9 cellular contexts compared by ENCODE assay signal in the genomic region with DNA sequence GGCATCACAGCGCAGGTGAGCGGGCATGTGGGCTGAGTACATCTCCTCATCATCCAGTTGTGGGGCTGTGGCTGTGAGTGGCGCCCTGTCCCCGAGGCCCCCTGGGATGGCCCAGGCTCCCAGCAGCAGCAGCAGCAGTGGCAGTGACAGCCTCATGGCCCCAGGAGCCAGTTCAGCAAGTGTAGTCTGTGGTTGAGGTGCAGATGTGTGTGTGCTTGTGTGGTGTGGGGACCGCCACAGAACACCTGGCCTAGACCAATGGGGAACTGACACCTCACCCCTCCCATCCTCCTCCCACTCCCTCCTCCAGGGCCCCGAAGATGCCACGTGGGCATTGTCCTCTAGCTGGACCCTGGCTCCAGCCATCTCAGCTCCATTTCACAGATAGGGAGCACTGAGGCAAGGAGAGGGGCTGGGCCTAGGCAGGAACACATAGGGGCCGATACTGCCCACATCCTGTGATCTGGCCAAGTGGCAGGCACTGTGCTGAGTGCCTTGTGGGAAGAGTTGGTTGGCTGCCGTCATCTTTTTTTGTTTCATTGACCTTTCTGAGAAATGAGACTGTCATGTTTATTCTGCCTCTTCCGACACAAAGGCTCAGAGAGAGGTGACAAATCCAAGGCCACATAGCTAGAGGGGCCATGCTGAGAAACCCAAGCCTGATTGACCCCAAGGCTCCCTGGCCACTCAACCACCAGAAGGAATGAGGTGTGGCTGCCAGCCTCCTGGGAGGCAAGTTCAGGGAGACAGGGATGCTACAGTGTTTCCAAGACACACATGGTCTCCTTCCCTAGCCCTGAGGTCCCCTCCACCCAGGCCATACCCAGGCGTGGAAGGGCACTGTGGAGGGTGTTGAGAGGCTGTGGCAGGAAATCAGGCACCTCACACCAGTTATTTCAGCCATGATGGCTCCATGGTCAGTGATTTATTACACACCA. TPM values are rescaled to one million over a fixed set of nuclear protein-coding genes. Genes with fewer than 3 reads are reported as not detected.
DNase-seq lines count a peak whose midpoint lies in the region; ATAC-seq and TF ChIP-seq lines count a peak whose summit lies in the region.
"Had no signal": no experiment of that assay in that cellular context is flagged by ENCODE, and none has a peak within 500 bp of the region (broad histone marks: within the 10 kb centered on the region; RNA-seq: fewer than 3 reads in every experiment).

A gene with protein sequence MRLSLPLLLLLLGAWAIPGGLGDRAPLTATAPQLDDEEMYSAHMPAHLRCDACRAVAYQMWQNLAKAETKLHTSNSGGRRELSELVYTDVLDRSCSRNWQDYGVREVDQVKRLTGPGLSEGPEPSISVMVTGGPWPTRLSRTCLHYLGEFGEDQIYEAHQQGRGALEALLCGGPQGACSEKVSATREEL (minus strand): TSS at position 213 of the 938 bp plus-strand sequence. CDS start 57 bp downstream, at position 156.

- H3K4me1 Mint-ChIP-seq in T-helper 1 cell treated with Interleukin-12 subunit alpha and Interleukin-12 subunit beta and Interleukin-4 antibody, amounts not matched to agents 30 μg/mL and 1 μg/mL, for 36 hours (ENCODE audit: low read depth) = peaks cover 54% of the 10 kb centered on the region

- H3K4me1 ChIP-seq in HAP-1 = peaks cover 4% of the 10 kb centered on the region

- in situ Hi-C loops in GM18951 (cut with MboI; ENCODE audit: low sequenced_read_pairs, unreplicated experiment) (no loop called here), HAP-1 (cut with MboI; ENCODE audit: low sequenced_read_pairs) (no loop called here)

- H3K27me3 ChIP-seq in HAP-1 (ENCODE audit: low read depth) = no peaks in the 10 kb centered on the region

- H3K9me3 ChIP-seq in HAP-1 = no peaks in the 10 kb centered on the region
- H3K9me3 ChIP-seq: pancreas had no signal

- peak within 1 kb of the TSS; percentile 100 for H3K27ac Mint-ChIP-seq in T-helper 1 cell treated with Interleukin-12 subunit alpha and Interleukin-12 subunit beta and Interleukin-4 antibody, amounts not matched to agents 30 μg/mL and 1 μg/mL, for 36 hours

- no peaks in the 10 kb centered on the region for H3K9me3 Mint-ChIP-seq in T-helper 1 cell treated with Interleukin-12 subunit alpha and Interleukin-12 subunit beta and Interleukin-4 antibody, amounts not matched to agents 30 μg/mL and 1 μg/mL, for 36 hours

- no peak within 1 kb of the TSS for H3K4me3 ChIP-seq in HAP-1

- no peaks in the 10 kb centered on the region for H3K27me3 Mint-ChIP-seq in T-helper 1 cell treated with Interleukin-12 subunit alpha and Interleukin-12 subunit beta and Interleukin-4 antibody, amounts not matched to agents 30 μg/mL and 1 μg/mL, for 36 hours (ENCODE audit: low read depth)

- DNase-seq in epithelial cell of prostate (ENCODE audit: low read depth, low spot score) = no peak
- DNase-seq in ureter (ENCODE audit: low spot score) = no peak
- no peak for DNase-seq in SIG-M5 treated with dmso at 0.1 percent for 504 hours (lab: John Stamatoyannopoulos, UW; ENCODE audit: unreplicated experiment)
- DNase-seq in NCI-H2227 (lab: John Stamatoyannopoulos, UW; ENCODE audit: unreplicated experiment) = no peak
- no peak for DNase-seq in HAP-1 (ENCODE audit: low spot score in 2 of 2)

- H3K27ac ChIP-seq in epithelial cell of prostate = peak within 1 kb of the TSS; percentile 85
- H3K27ac ChIP-seq: pancreas had no signal

- H3K36me3 ChIP-seq in HAP-1 (replicated peaks) = no peaks in the 10 kb centered on the region
- H3K36me3 ChIP-seq: pancreas had no signal

- peaks cover 16% of the 10 kb centered on the region for H3K36me3 Mint-ChIP-seq in T-helper 1 cell treated with Interleukin-12 subunit alpha and Interleukin-12 subunit beta and Interleukin-4 antibody, amounts not matched to agents 30 μg/mL and 1 μg/mL, for 36 hours (ENCODE audit: low read depth)

- peak; percentile 36 for ATAC-seq in HG02870 (IDR thresholded peaks at IDR 0.05; ENCODE audit: unreplicated experiment)
- ATAC-seq: pancreas had no signal

- peak; percentile 97 for TF ChIP-seq POLR2A in GM18951 (IDR thresholded peaks at IDR 0.05; ENCODE audit: extremely low read depth, insufficient read depth, insufficient read length)

- H3K4me3 Mint-ChIP-seq in T-helper 1 cell treated with Interleukin-12 subunit alpha and Interleukin-12 subunit beta and Interleukin-4 antibody, amounts not matched to agents 30 μg/mL and 1 μg/mL, for 36 hours = peak within 1 kb of the TSS; percentile 98

RNA-seq across cellular contexts. Expression of the gene that starts here (rescaled TPM):
- total RNA-seq in ureter = 12.9 TPM
